In genomic region chr2:95429748-95430467, GRCh38 we compare ENCODE assay signal across 15 cellular contexts. TPM values are rescaled to one million over a fixed set of nuclear protein-coding genes. Genes with fewer than 3 reads are reported as not detected.
"Had no signal": no experiment of that assay in that cellular context is flagged by ENCODE, and none has a peak within 500 bp of the region (broad histone marks: within the 10 kb centered on the region; RNA-seq: fewer than 3 reads in every experiment).

No MANE protein-coding gene starts in this region.

RNA-seq across cellular contexts. Expression of gene TRIM43B, which starts 54.6 kb away (rescaled TPM):
- total RNA-seq: activated CD4-positive, alpha-beta memory T cell treated with anti-CD3 and anti-CD28 coated beads, Interleukin-2, amount 10 ng/mL, durations not matched to agents 7 days and 5 days; activated CD4-positive, alpha-beta T cell treated with anti-CD3 and anti-CD28 coated beads, Interleukin-2, amount 10 ng/mL, durations not matched to agents 7 days and 5 days; activated naive CD4-positive, alpha-beta T cell treated with anti-CD3 and anti-CD28 coated beads, Interleukin-2, amount 50 U/mL, for 72 hours; activated naive CD8-positive, alpha-beta T cell treated with anti-CD3 and anti-CD28 coated beads, Interleukin-2, amount 10 ng/mL, durations not matched to agents 7 days and 5 days; activated T-cell treated with anti-CD3 and anti-CD28 coated beads, Interleukin-2, amount 50 U/mL, for 72 hours; ascending aorta; bronchial epithelial cell; cardiac septum; endodermal cell; esophagus muscularis mucosa; foreskin keratinocyte; gastrocnemius medialis; T-cell; T-helper 2 cell treated with Interferon-gamma antibody and Interleukin-4, amounts not matched to agents 100 ng/mL and 5 ng/mL, for 36 hours; WTC11 had no signal
- polyA plus RNA-seq: foreskin keratinocyte had no signal
